Comparison of ENCODE assay signal across 10 cellular contexts in genomic region chr14:23070262-23071129, GRCh38. TPM values are rescaled to one million over a fixed set of nuclear protein-coding genes. Genes with fewer than 3 reads are reported as not detected.
A peak's percentile ranks its signal among the peaks of the same experiment; 100 is the strongest.
DNase-seq lines count a peak whose midpoint lies in the region; ATAC-seq, FAIRE-seq and TF ChIP-seq lines count a peak whose summit lies in the region.
"Had no signal": no experiment of that assay in that cellular context is flagged by ENCODE, and none has a peak within 500 bp of the region (broad histone marks: within the 10 kb centered on the region; RNA-seq: fewer than 3 reads in every experiment).

No MANE protein-coding gene starts in this region.

- no peaks in the 10 kb centered on the region for H3K27me3 Mint-ChIP-seq in T-helper 1 cell treated with Interleukin-12 subunit alpha and Interleukin-12 subunit beta and Interleukin-4 antibody, amounts not matched to agents 30 μg/mL and 1 μg/mL, for 36 hours (ENCODE audit: low read depth)
- no peaks in the 10 kb centered on the region for H3K27me3 Mint-ChIP-seq in activated naive CD8-positive, alpha-beta T cell treated with anti-CD3 and anti-CD28 coated beads for 36 hours

- TF ChIP-seq POLR2A in suprapubic skin (IDR thresholded peaks at IDR 0.05), result no peak

- peak overlapping the region; percentile 85 for H3K27ac Mint-ChIP-seq in T-helper 1 cell treated with Interleukin-12 subunit alpha and Interleukin-12 subunit beta and Interleukin-4 antibody, amounts not matched to agents 30 μg/mL and 1 μg/mL, for 36 hours
- peak overlapping the region; percentile 95 for H3K27ac Mint-ChIP-seq in activated naive CD8-positive, alpha-beta T cell treated with anti-CD3 and anti-CD28 coated beads for 36 hours

- H3K27me3 ChIP-seq in keratinocyte (ENCODE audit: control insufficient read depth, extremely low read depth, insufficient read depth, low read length) (no peaks in the 10 kb centered on the region), suprapubic skin (no peaks in the 10 kb centered on the region)

- H4K20me1 ChIP-seq in keratinocyte (ENCODE audit: control insufficient read depth, extremely low read depth, insufficient read depth, low read length), result peaks cover 19% of the 10 kb centered on the region

- peaks cover 23% of the 10 kb centered on the region for H3K4me1 ChIP-seq in keratinocyte (ENCODE audit: control insufficient read depth, extremely low read depth, insufficient read depth, low read length)
- H3K4me1 ChIP-seq in suprapubic skin, result peaks cover 51% of the 10 kb centered on the region

- no peak for TF ChIP-seq EP300 in suprapubic skin (IDR thresholded peaks at IDR 0.05)

- peaks cover 51% of the 10 kb centered on the region for H3K79me2 ChIP-seq in keratinocyte (ENCODE audit: control insufficient read depth, insufficient read depth, low read length)

- H3K9me3 Mint-ChIP-seq in T-helper 1 cell treated with Interleukin-12 subunit alpha and Interleukin-12 subunit beta and Interleukin-4 antibody, amounts not matched to agents 30 μg/mL and 1 μg/mL, for 36 hours, result no peaks in the 10 kb centered on the region
- no peaks in the 10 kb centered on the region for H3K9me3 Mint-ChIP-seq in activated naive CD8-positive, alpha-beta T cell treated with anti-CD3 and anti-CD28 coated beads for 36 hours

- H3K4me3 ChIP-seq in keratinocyte (ENCODE audit: control insufficient read depth in 2 of 3, extremely low read depth in 1 of 3, insufficient read depth in 2 of 3, low read depth in 1 of 3, low read length in 3 of 3), result peak overlapping the region; percentile 71 to 89 (median 83)
- peak overlapping the region; percentile 72 for H3K4me3 ChIP-seq in suprapubic skin

- H3K9me1 ChIP-seq in keratinocyte (ENCODE audit: control insufficient read depth, extremely low read depth, insufficient read depth, low read length), result peaks cover 4% of the 10 kb centered on the region

- H3K27ac ChIP-seq in keratinocyte (ENCODE audit: control insufficient read depth, insufficient read depth, low read length), result peak overlapping the region; percentile 87
- peak overlapping the region; percentile 3 for H3K27ac ChIP-seq in suprapubic skin

- peak overlapping the region; percentile 92 for H3K9ac ChIP-seq in keratinocyte (ENCODE audit: control insufficient read depth, extremely low read depth, insufficient read depth, low read length)

- no peak for ATAC-seq in GM19395 (IDR thresholded peaks at IDR 0.05; ENCODE audit: unreplicated experiment)
- no peak for ATAC-seq in GM18907 (IDR thresholded peaks at IDR 0.05; ENCODE audit: unreplicated experiment)

- peaks cover 32% of the 10 kb centered on the region for H3K4me1 Mint-ChIP-seq in T-helper 1 cell treated with Interleukin-12 subunit alpha and Interleukin-12 subunit beta and Interleukin-4 antibody, amounts not matched to agents 30 μg/mL and 1 μg/mL, for 36 hours (ENCODE audit: low read depth)
- peaks cover 35% of the 10 kb centered on the region for H3K4me1 Mint-ChIP-seq in activated naive CD8-positive, alpha-beta T cell treated with anti-CD3 and anti-CD28 coated beads for 36 hours

- H2AFZ ChIP-seq in keratinocyte (ENCODE audit: control insufficient read depth, low read length), result no peak overlapping the region

- TF ChIP-seq CTCF in keratinocyte (optimal IDR thresholded peaks at IDR 0.05 in 1 of 3, IDR thresholded peaks at IDR 0.05 in 1 of 3, conservative IDR thresholded peaks at IDR 0.05 in 1 of 3; ENCODE audit: extremely low read depth in 1 of 3, insufficient read depth in 2 of 3, low read length in 3 of 3) (no peak), suprapubic skin (IDR thresholded peaks at IDR 0.05) (no peak)

- WGBS in suprapubic skin, result 10% methylated on average over 10 of the region's 10 CpGs

- DNase-seq in T-helper 1 cell (no peak), keratinocyte (ENCODE audit: low read depth, low spot score) (no peak), suprapubic skin (ENCODE audit: low spot score in 2 of 2) (peak in 1 of 2 donors; percentile 35), inferior parietal cortex (ENCODE audit: extremely low spot score) (no peak)
- no peak for DNase-seq in activated naive CD8-positive, alpha-beta T cell treated with anti-CD3 and anti-CD28 coated beads for 36 hours
- DNase-seq: NCI-H1105 treated with DMSO at 0.1 percent for 48 hours had no signal

- peak overlapping the region; percentile 93 for H3K4me2 ChIP-seq in keratinocyte (ENCODE audit: control insufficient read depth, extremely low read depth, insufficient read depth, low read depth, low read length)

- peaks cover 43% of the 10 kb centered on the region for H3K36me3 Mint-ChIP-seq in T-helper 1 cell treated with Interleukin-12 subunit alpha and Interleukin-12 subunit beta and Interleukin-4 antibody, amounts not matched to agents 30 μg/mL and 1 μg/mL, for 36 hours (ENCODE audit: low read depth)
- peaks cover 38% of the 10 kb centered on the region for H3K36me3 Mint-ChIP-seq in activated naive CD8-positive, alpha-beta T cell treated with anti-CD3 and anti-CD28 coated beads for 36 hours

- H3K36me3 ChIP-seq in keratinocyte (ENCODE audit: control insufficient read depth in 2 of 2, extremely low read depth in 1 of 2, insufficient read depth in 2 of 2, low read length in 2 of 2) (peaks cover 36 to 51% of the 10 kb centered on the region in 2 experiments), suprapubic skin (peaks cover 58% of the 10 kb centered on the region)

- no peak for FAIRE-seq in keratinocyte (lab: Jason Lieb, UNC)

- dilution Hi-C loops in keratinocyte (cut with MboI; ENCODE audit: extremely low pct_ligation_motif_present, low sequenced_read_pairs), result no loop called here

- no peaks in the 10 kb centered on the region for H3K9me3 ChIP-seq in keratinocyte (ENCODE audit: control insufficient read depth, low read depth, low read length)
- no peaks in the 10 kb centered on the region for H3K9me3 ChIP-seq in suprapubic skin

- peak overlapping the region; percentile 97 for H3K4me3 Mint-ChIP-seq in T-helper 1 cell treated with Interleukin-12 subunit alpha and Interleukin-12 subunit beta and Interleukin-4 antibody, amounts not matched to agents 30 μg/mL and 1 μg/mL, for 36 hours
- peak overlapping the region; percentile 91 for H3K4me3 Mint-ChIP-seq in activated naive CD8-positive, alpha-beta T cell treated with anti-CD3 and anti-CD28 coated beads for 36 hours

RNA-seq across cellular contexts. Expression of gene CDH24, which starts 13.2 kb away (rescaled TPM):
- total RNA-seq in activated naive CD8-positive, alpha-beta T cell treated with anti-CD3 and anti-CD28 coated beads for 36 hours, result under 1 TPM; 0.49 to 0.52 TPM
- polyA plus RNA-seq in keratinocyte, result 3.5 to 5.8 TPM (median 3.9 TPM) in 3 replicates
- polyA plus RNA-seq in keratinocyte (2011; ENCODE audit: low read depth), result 0.42 TPM
- 1.1 and 1.7 TPM in 2 replicates for polyA plus RNA-seq in keratinocyte (2011; cell fraction: cytosol; rRNA removed)
- polyA plus RNA-seq in keratinocyte (2011; cell fraction: nucleus; rRNA removed), result 21.9 and 31.8 TPM in 2 replicates
- polyA plus RNA-seq in keratinocyte (2012; ENCODE audit: low replicate concordance), result 2.6 and 3.1 TPM in 2 replicates
- polyA minus RNA-seq in keratinocyte, result 6.6 to 7.7 TPM (median 7.4 TPM) in 3 replicates
- polyA minus RNA-seq in keratinocyte (2011; cell fraction: cytosol; rRNA and poly(A)+ RNA removed), result 2.5 TPM
- polyA minus RNA-seq in keratinocyte (2011; cell fraction: nucleus; rRNA and poly(A)+ RNA removed), result 5.7 and 6.0 TPM in 2 replicates
- 1 to 10 TPM; 3.4 to 8.4 (median 5.7) TPM for total RNA-seq in suprapubic skin

RNA-seq across cellular contexts. Expression of gene ACIN1, which starts 24.4 kb away (rescaled TPM):
- 100 to 1,000 TPM; 160 to 174 TPM for total RNA-seq in activated naive CD8-positive, alpha-beta T cell treated with anti-CD3 and anti-CD28 coated beads for 36 hours
- polyA plus RNA-seq in keratinocyte, result 92.0 to 104 TPM (median 96.7 TPM) in 3 replicates
- polyA plus RNA-seq in keratinocyte (2011; ENCODE audit: low read depth), result 38.9 TPM
- polyA plus RNA-seq in keratinocyte (2011; cell fraction: cytosol; rRNA removed), result 43.4 and 46.3 TPM in 2 replicates
- polyA plus RNA-seq in keratinocyte (2011; cell fraction: nucleus; rRNA removed), result 345 and 378 TPM in 2 replicates
- 56.1 and 89.9 TPM in 2 replicates for polyA plus RNA-seq in keratinocyte (2012; ENCODE audit: low replicate concordance)
- polyA minus RNA-seq in keratinocyte, result 69.6 to 117 TPM (median 76.3 TPM) in 3 replicates
- polyA minus RNA-seq in keratinocyte (2011; cell fraction: cytosol; rRNA and poly(A)+ RNA removed), result 29.4 TPM
- 78.8 and 118 TPM in 2 replicates for polyA minus RNA-seq in keratinocyte (2011; cell fraction: nucleus; rRNA and poly(A)+ RNA removed)
- total RNA-seq in suprapubic skin, result 100 to 1,000 TPM in 2 of 4 donors, 10 to 100 TPM in 2; 78.7 to 217 (median 103) TPM

RNA-seq across cellular contexts. Expression of gene C14orf119, which starts 24.8 kb away (rescaled TPM):
- 10 to 100 TPM; 52.0 to 57.0 TPM for total RNA-seq in activated naive CD8-positive, alpha-beta T cell treated with anti-CD3 and anti-CD28 coated beads for 36 hours
- polyA plus RNA-seq in keratinocyte, result 73.7 to 117 TPM (median 101 TPM) in 3 replicates
- polyA plus RNA-seq in keratinocyte (2011; ENCODE audit: low read depth), result 70.3 TPM
- 80.2 and 98.9 TPM in 2 replicates for polyA plus RNA-seq in keratinocyte (2011; cell fraction: cytosol; rRNA removed)
- polyA plus RNA-seq in keratinocyte (2011; cell fraction: nucleus; rRNA removed), result 73.9 and 75.5 TPM in 2 replicates
- polyA plus RNA-seq in keratinocyte (2012; ENCODE audit: low replicate concordance), result 64.6 and 81.2 TPM in 2 replicates
- polyA minus RNA-seq in keratinocyte, result 41.1 to 143 TPM (median 85.1 TPM) in 3 replicates
- polyA minus RNA-seq in keratinocyte (2011; cell fraction: cytosol; rRNA and poly(A)+ RNA removed), result 33.8 TPM
- polyA minus RNA-seq in keratinocyte (2011; cell fraction: nucleus; rRNA and poly(A)+ RNA removed), result 18.7 and 35.0 TPM in 2 replicates
- total RNA-seq in suprapubic skin, result 10 to 100 TPM; 10.1 to 22.7 (median 18.6) TPM

RNA-seq across cellular contexts. Expression of gene PSMB11, which starts 28.5 kb away (rescaled TPM):
- total RNA-seq in activated naive CD8-positive, alpha-beta T cell treated with anti-CD3 and anti-CD28 coated beads for 36 hours, result not detected
- polyA plus RNA-seq in keratinocyte, result not detected in 3 replicates
- not detected for polyA plus RNA-seq in keratinocyte (2011; ENCODE audit: low read depth)
- polyA plus RNA-seq in keratinocyte (2011; cell fraction: cytosol; rRNA removed), result not detected in 2 replicates
- not detected in 2 replicates for polyA plus RNA-seq in keratinocyte (2011; cell fraction: nucleus; rRNA removed)
- polyA plus RNA-seq in keratinocyte (2012; ENCODE audit: low replicate concordance), result not detected in 2 replicates
- 1.0 TPM in 1 of 3 replicates, not detected in the others for polyA minus RNA-seq in keratinocyte
- polyA minus RNA-seq in keratinocyte (2011; cell fraction: cytosol; rRNA and poly(A)+ RNA removed), result not detected
- not detected in 2 replicates for polyA minus RNA-seq in keratinocyte (2011; cell fraction: nucleus; rRNA and poly(A)+ RNA removed)
- not detected for total RNA-seq in suprapubic skin
- total RNA-seq: mucosa of gallbladder had no signal

RNA-seq across cellular contexts. Expression of gene CIROP, which starts 34.3 kb away (rescaled TPM):
- total RNA-seq in activated naive CD8-positive, alpha-beta T cell treated with anti-CD3 and anti-CD28 coated beads for 36 hours, result not detected
- not detected in 3 replicates for polyA plus RNA-seq in keratinocyte
- not detected for polyA plus RNA-seq in keratinocyte (2011; ENCODE audit: low read depth)
- polyA plus RNA-seq in keratinocyte (2011; cell fraction: cytosol; rRNA removed), result not detected in 2 replicates
- polyA plus RNA-seq in keratinocyte (2011; cell fraction: nucleus; rRNA removed), result not detected in 2 replicates
- polyA plus RNA-seq in keratinocyte (2012; ENCODE audit: low replicate concordance), result not detected in 2 replicates
- not detected in 3 replicates for polyA minus RNA-seq in keratinocyte
- not detected for polyA minus RNA-seq in keratinocyte (2011; cell fraction: cytosol; rRNA and poly(A)+ RNA removed)
- polyA minus RNA-seq in keratinocyte (2011; cell fraction: nucleus; rRNA and poly(A)+ RNA removed), result not detected in 2 replicates
- total RNA-seq in suprapubic skin, result not detected
- total RNA-seq: mucosa of gallbladder had no signal
